2 cellular contexts compared by ENCODE assay signal in genomic region chr16:81476732-81477131, GRCh38.
TF ChIP-seq lines count a peak whose summit lies in the region.

No MANE protein-coding gene starts in this region.

TF ChIP-seq in HepG2, 621 proteins besides CTCF, POLR2A, EP300 and RAD21:
- TF ChIP-seq REPIN1 (CRISPR knock-in tag; IDR thresholded peaks at IDR 0.05; ENCODE audit: borderline replicate concordance, low read depth) (no peak), HNRNPL (IDR thresholded peaks at IDR 0.05; ENCODE audit: low read depth, low read length) (no peak), RBM22 (optimal IDR thresholded peaks at IDR 0.05; ENCODE audit: low read length) (peak; percentile 77)
- TF ChIP-seq, protein P1, sequence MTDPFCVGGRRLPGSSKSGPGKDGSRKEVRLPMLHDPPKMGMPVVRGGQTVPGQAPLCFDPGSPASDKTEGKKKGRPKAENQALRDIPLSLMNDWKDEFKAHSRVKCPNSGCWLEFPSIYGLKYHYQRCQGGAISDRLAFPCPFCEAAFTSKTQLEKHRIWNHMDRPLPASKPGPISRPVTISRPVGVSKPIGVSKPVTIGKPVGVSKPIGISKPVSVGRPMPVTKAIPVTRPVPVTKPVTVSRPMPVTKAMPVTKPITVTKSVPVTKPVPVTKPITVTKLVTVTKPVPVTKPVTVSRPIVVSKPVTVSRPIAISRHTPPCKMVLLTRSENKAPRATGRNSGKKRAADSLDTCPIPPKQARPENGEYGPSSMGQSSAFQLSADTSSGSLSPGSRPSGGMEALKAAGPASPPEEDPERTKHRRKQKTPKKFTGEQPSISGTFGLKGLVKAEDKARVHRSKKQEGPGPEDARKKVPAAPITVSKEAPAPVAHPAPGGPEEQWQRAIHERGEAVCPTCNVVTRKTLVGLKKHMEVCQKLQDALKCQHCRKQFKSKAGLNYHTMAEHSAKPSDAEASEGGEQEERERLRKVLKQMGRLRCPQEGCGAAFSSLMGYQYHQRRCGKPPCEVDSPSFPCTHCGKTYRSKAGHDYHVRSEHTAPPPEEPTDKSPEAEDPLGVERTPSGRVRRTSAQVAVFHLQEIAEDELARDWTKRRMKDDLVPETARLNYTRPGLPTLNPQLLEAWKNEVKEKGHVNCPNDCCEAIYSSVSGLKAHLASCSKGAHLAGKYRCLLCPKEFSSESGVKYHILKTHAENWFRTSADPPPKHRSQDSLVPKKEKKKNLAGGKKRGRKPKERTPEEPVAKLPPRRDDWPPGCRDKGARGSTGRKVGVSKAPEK (CRISPR knock-in tag; IDR thresholded peaks at IDR 0.05; ENCODE audit: borderline replicate concordance) = no peak

TF ChIP-seq in GM12878, 131 proteins besides CTCF, POLR2A, EP300 and RAD21:
- no peak for TF ChIP-seq CREM (IDR thresholded peaks at IDR 0.05; ENCODE audit: low read depth)
- no peak for TF ChIP-seq BHLHE40 (IDR thresholded peaks at IDR 0.05; ENCODE audit: borderline replicate concordance in 1 of 2, low read depth in 2 of 2, low read length in 1 of 2)
- no peak for TF ChIP-seq CBFB (IDR thresholded peaks at IDR 0.05; ENCODE audit: low read depth)
- no peak for TF ChIP-seq ZNF217 (IDR thresholded peaks at IDR 0.05)
- TF ChIP-seq BCL11A (IDR thresholded peaks at IDR 0.05; ENCODE audit: low read depth, low read length) = no peak
- no peak for TF ChIP-seq KAT2A (conservative IDR thresholded peaks at IDR 0.05; ENCODE audit: control insufficient read depth, low read depth, low read length)
- TF ChIP-seq MYB (IDR thresholded peaks at IDR 0.05; ENCODE audit: borderline replicate concordance, low read depth, low read length) = no peak
- TF ChIP-seq ZNF384 (IDR thresholded peaks at IDR 0.05; ENCODE audit: borderline replicate concordance, low read depth, low read length) = no peak
- no peak for TF ChIP-seq ESRRA (IDR thresholded peaks at IDR 0.05; ENCODE audit: low read length)
- TF ChIP-seq IKZF2 (IDR thresholded peaks at IDR 0.05) = no peak
- TF ChIP-seq, protein P2, sequence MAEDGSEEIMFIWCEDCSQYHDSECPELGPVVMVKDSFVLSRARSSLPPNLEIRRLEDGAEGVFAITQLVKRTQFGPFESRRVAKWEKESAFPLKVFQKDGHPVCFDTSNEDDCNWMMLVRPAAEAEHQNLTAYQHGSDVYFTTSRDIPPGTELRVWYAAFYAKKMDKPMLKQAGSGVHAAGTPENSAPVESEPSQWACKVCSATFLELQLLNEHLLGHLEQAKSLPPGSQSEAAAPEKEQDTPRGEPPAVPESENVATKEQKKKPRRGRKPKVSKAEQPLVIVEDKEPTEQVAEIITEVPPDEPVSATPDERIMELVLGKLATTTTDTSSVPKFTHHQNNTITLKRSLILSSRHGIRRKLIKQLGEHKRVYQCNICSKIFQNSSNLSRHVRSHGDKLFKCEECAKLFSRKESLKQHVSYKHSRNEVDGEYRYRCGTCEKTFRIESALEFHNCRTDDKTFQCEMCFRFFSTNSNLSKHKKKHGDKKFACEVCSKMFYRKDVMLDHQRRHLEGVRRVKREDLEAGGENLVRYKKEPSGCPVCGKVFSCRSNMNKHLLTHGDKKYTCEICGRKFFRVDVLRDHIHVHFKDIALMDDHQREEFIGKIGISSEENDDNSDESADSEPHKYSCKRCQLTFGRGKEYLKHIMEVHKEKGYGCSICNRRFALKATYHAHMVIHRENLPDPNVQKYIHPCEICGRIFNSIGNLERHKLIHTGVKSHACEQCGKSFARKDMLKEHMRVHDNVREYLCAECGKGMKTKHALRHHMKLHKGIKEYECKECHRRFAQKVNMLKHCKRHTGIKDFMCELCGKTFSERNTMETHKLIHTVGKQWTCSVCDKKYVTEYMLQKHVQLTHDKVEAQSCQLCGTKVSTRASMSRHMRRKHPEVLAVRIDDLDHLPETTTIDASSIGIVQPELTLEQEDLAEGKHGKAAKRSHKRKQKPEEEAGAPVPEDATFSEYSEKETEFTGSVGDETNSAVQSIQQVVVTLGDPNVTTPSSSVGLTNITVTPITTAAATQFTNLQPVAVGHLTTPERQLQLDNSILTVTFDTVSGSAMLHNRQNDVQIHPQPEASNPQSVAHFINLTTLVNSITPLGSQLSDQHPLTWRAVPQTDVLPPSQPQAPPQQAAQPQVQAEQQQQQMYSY (CRISPR knock-in tag; IDR thresholded peaks at IDR 0.05) = no peak
- no peak for TF ChIP-seq SRF (IDR thresholded peaks at IDR 0.05; ENCODE audit: low read depth in 2 of 2, low read length in 2 of 2)
- no peak for TF ChIP-seq RBBP5 (conservative IDR thresholded peaks at IDR 0.05)
- TF ChIP-seq, protein P3, sequence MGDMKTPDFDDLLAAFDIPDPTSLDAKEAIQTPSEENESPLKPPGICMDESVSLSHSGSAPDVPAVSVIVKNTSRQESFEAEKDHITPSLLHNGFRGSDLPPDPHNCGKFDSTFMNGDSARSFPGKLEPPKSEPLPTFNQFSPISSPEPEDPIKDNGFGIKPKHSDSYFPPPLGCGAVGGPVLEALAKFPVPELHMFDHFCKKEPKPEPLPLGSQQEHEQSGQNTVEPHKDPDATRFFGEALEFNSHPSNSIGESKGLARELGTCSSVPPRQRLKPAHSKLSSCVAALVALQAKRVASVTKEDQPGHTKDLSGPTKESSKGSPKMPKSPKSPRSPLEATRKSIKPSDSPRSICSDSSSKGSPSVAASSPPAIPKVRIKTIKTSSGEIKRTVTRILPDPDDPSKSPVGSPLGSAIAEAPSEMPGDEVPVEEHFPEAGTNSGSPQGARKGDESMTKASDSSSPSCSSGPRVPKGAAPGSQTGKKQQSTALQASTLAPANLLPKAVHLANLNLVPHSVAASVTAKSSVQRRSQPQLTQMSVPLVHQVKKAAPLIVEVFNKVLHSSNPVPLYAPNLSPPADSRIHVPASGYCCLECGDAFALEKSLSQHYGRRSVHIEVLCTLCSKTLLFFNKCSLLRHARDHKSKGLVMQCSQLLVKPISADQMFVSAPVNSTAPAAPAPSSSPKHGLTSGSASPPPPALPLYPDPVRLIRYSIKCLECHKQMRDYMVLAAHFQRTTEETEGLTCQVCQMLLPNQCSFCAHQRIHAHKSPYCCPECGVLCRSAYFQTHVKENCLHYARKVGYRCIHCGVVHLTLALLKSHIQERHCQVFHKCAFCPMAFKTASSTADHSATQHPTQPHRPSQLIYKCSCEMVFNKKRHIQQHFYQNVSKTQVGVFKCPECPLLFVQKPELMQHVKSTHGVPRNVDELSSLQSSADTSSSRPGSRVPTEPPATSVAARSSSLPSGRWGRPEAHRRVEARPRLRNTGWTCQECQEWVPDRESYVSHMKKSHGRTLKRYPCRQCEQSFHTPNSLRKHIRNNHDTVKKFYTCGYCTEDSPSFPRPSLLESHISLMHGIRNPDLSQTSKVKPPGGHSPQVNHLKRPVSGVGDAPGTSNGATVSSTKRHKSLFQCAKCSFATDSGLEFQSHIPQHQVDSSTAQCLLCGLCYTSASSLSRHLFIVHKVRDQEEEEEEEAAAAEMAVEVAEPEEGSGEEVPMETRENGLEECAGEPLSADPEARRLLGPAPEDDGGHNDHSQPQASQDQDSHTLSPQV (IDR thresholded peaks at IDR 0.05) = no peak
- no peak for TF ChIP-seq RELA (IDR thresholded peaks at IDR 0.05; ENCODE audit: borderline replicate concordance, partially characterized antibody)
- TF ChIP-seq MLLT1 (IDR thresholded peaks at IDR 0.05) = no peak
TF ChIP-seq in GM12878: peak in this region for 0.
